1 cellular context compared by ENCODE assay signal in genomic region chr1:25410017-25410416, GRCh38. TPM values are rescaled to one million over a fixed set of nuclear protein-coding genes. Genes with fewer than 3 reads are reported as not detected.
"Had no signal": no experiment of that assay in that cellular context is flagged by ENCODE, and none has a peak within 500 bp of the region (broad histone marks: within the 10 kb centered on the region; RNA-seq: fewer than 3 reads in every experiment).

No MANE protein-coding gene starts in this region.

RNA-seq across cellular contexts. Expression of gene RHCE, which starts 10.6 kb away (rescaled TPM):
- total RNA-seq: mesenteric fat pad had no signal
